Comparison of ENCODE assay signal across 16 cellular contexts in genomic region chr3:186053954-186054353, GRCh38. TPM values are rescaled to one million over a fixed set of nuclear protein-coding genes. Genes with fewer than 3 reads are reported as not detected.
DNase-seq lines count a peak whose midpoint lies in the region; ATAC-seq, FAIRE-seq and TF ChIP-seq lines count a peak whose summit lies in the region.
"Had no signal": no experiment of that assay in that cellular context is flagged by ENCODE, and none has a peak within 500 bp of the region (broad histone marks: within the 10 kb centered on the region; RNA-seq: fewer than 3 reads in every experiment).

No MANE protein-coding gene starts in this region.

- H2AFZ ChIP-seq in neuronal stem cell (ENCODE audit: low read length): no peak overlapping the region

- no peak overlapping the region for H4K91ac ChIP-seq in neuronal stem cell (ENCODE audit: low read depth, low read length, poor library complexity)

- no peak overlapping the region for H3K4me2 ChIP-seq in neuronal stem cell (ENCODE audit: insufficient read depth, low read length, poor library complexity, severe bottlenecking)

- FAIRE-seq in D721Med (lab: Jason Lieb, UNC): no peak

- H2BK12ac ChIP-seq in neuronal stem cell (ENCODE audit: low read length): no peak overlapping the region

- POLR2A ChIA-PET in WTC11 (lab: Charles Lee): no interaction called here

- no peak overlapping the region for H3K18ac ChIP-seq in neuronal stem cell (ENCODE audit: low read length)

- peaks cover 0 to 3% of the 10 kb centered on the region in 2 donors for H3K4me1 ChIP-seq in neuronal stem cell (ENCODE audit: control insufficient read depth in 2 of 2, insufficient read depth in 1 of 2, low read depth in 1 of 2, low read length in 2 of 2)

- no peak overlapping the region for H3K9ac ChIP-seq in neuronal stem cell (ENCODE audit: low read depth, low read length, poor library complexity)

- H3K9me3 Mint-ChIP-seq in WTC11 (no peaks in the 10 kb centered on the region), glutamatergic neuron (ENCODE audit: unreplicated experiment) (peaks cover 5% of the 10 kb centered on the region)

- H3K4me1 Mint-ChIP-seq in WTC11 (peaks cover 21% of the 10 kb centered on the region), glutamatergic neuron (ENCODE audit: low read depth, unreplicated experiment) (peaks cover 39% of the 10 kb centered on the region)

- DNase-seq in NCI-H1417 (lab: John Stamatoyannopoulos, UW) (peak in 2 of 3 experiments; percentile 27 to 46), NCI-H1417 treated with DMSO at 0.1 percent for 48 hours (lab: John Stamatoyannopoulos, UW) (no peak), WTC11 (ENCODE audit: low spot score) (no peak), glutamatergic neuron (peak; percentile 66), retina (peak; percentile 36), D721Med (ENCODE audit: insufficient read length, low spot score) (no peak), neuronal stem cell (ENCODE audit: low spot score) (no peak)
- DNase-seq: activated CD4-positive, CD25-positive, alpha-beta regulatory T cell; COR-L47; SW 1271 had no signal

- H3K9me3 ChIP-seq in neuronal stem cell (replicated peaks in 1 of 2; ENCODE audit: control insufficient read depth in 2 of 2, insufficient read depth in 1 of 2, low read depth in 1 of 2, low read length in 2 of 2): no peaks in the 10 kb centered on the region

- H2BK120ac ChIP-seq in neuronal stem cell (ENCODE audit: low read depth, low read length): no peak overlapping the region

- H3K27me3 ChIP-seq in neuronal stem cell (ENCODE audit: control insufficient read depth in 3 of 3, insufficient read depth in 3 of 3, low read depth in 1 of 3, low read length in 3 of 3): no peaks in the 10 kb centered on the region

- WGBS in neuronal stem cell (ENCODE audit: extremely low coverage in 2 of 2, insufficient read length in 2 of 2, insufficient replicate concordance in 1 of 2), 2 donors: no CpG with 5 or more reads among the region's 7 CpGs

- H3K36me3 ChIP-seq in neuronal stem cell (replicated peaks in 1 of 2; ENCODE audit: control insufficient read depth in 2 of 2, insufficient read depth in 2 of 2, low read length in 2 of 2): peaks cover 45 to 97% of the 10 kb centered on the region in 2 donors

- H2AK5ac ChIP-seq in neuronal stem cell (ENCODE audit: low read depth, low read length): no peak overlapping the region

- H3K4me3 ChIP-seq in neuronal stem cell (ENCODE audit: low read length in 2 of 2): no peak overlapping the region
- H3K4me3 ChIP-seq: lung had no signal

- no peaks in the 10 kb centered on the region for H3K79me1 ChIP-seq in neuronal stem cell (ENCODE audit: low read depth, low read length)

- H3K27me3 Mint-ChIP-seq in WTC11 (ENCODE audit: low read depth) (no peaks in the 10 kb centered on the region), glutamatergic neuron (ENCODE audit: unreplicated experiment) (no peaks in the 10 kb centered on the region)

- no peak overlapping the region for H3K27ac ChIP-seq in neuronal stem cell (replicated peaks; ENCODE audit: low read length)
- H3K27ac ChIP-seq: 22Rv1, epithelial cell of prostate had no signal

- no peak overlapping the region for H3K23ac ChIP-seq in neuronal stem cell (ENCODE audit: low read depth, low read length, poor library complexity)

- TF ChIP-seq CTCF in WTC11 (IDR thresholded peaks at IDR 0.05): no peak
- no peak for TF ChIP-seq CTCF in glutamatergic neuron (IDR thresholded peaks at IDR 0.05; ENCODE audit: partially characterized antibody, unreplicated experiment)
- no peak for TF ChIP-seq CTCF in D721Med (IDR thresholded peaks at IDR 0.05; ENCODE audit: insufficient read depth, missing control alignments)

- H2BK5ac ChIP-seq in neuronal stem cell (ENCODE audit: low read length): no peak overlapping the region

- no peak overlapping the region for H2BK15ac ChIP-seq in neuronal stem cell (ENCODE audit: low read length)

- no peak overlapping the region for H3K14ac ChIP-seq in neuronal stem cell (ENCODE audit: low read length)

- H3K4ac ChIP-seq in neuronal stem cell (ENCODE audit: low read length): no peak overlapping the region

- peaks cover 53% of the 10 kb centered on the region for H3K36me3 Mint-ChIP-seq in WTC11
- no peaks in the 10 kb centered on the region for H3K36me3 Mint-ChIP-seq in glutamatergic neuron (ENCODE audit: unreplicated experiment)

- H3K27ac Mint-ChIP-seq in WTC11: peak overlapping the region; percentile 47
- peak overlapping the region; percentile 86 for H3K27ac Mint-ChIP-seq in glutamatergic neuron (ENCODE audit: unreplicated experiment)
- H3K27ac Mint-ChIP-seq: activated naive CD8-positive, alpha-beta T cell had no signal

- H4K8ac ChIP-seq in neuronal stem cell (ENCODE audit: low read depth, low read length): no peak overlapping the region

- ATAC-seq in WTC11: no peak
- no peak for ATAC-seq in esophagus mucosa
- ATAC-seq: Panc1 had no signal

- H3K4me3 Mint-ChIP-seq in WTC11 (no peak overlapping the region), glutamatergic neuron (ENCODE audit: unreplicated experiment) (peak overlapping the region; percentile 46)
- H3K4me3 Mint-ChIP-seq: activated naive CD8-positive, alpha-beta T cell had no signal

- CTCF ChIA-PET in WTC11 (lab: Charles Lee): interaction anchor here (1.3 to 1.7 kb wide), 3 partner anchors 51 to 188 kb away, joined by 3 to 8 read pairs (median 5); no protein-coding TSS in a partner anchor

TF ChIP-seq in WTC11, 78 proteins besides CTCF, POLR2A, EP300 and RAD21:
- TF ChIP-seq, protein P1, sequence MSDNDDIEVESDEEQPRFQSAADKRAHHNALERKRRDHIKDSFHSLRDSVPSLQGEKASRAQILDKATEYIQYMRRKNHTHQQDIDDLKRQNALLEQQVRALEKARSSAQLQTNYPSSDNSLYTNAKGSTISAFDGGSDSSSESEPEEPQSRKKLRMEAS (CRISPR knock-in tag; IDR thresholded peaks at IDR 0.05): no peak
- TF ChIP-seq CDX4 (CRISPR knock-in tag; IDR thresholded peaks at IDR 0.05; ENCODE audit: borderline replicate concordance): no peak

RNA-seq across cellular contexts. Expression of gene ETV5, which starts 54.9 kb away (rescaled TPM):
- total RNA-seq in WTC11 (2021): 52.9 to 71.3 TPM (median 62.1 TPM) in 3 replicates
- total RNA-seq in glutamatergic neuron (ENCODE audit: unreplicated experiment): 16.9 TPM
- 4.3 TPM for total RNA-seq in esophagus mucosa
- polyA plus RNA-seq in neuronal stem cell (2013, experiment 1 of 2): 60.7 TPM
- 60.9 TPM for polyA plus RNA-seq in neuronal stem cell (2013, experiment 2 of 2)

Comparison
In these comparisons a context has a peak if more than half of its experiments do, and no peak if none do; other contexts are left out.
1. DNase-seq: peak in NCI-H1417 (2 of 3), glutamatergic neuron (single experiment) and retina (single experiment); none in NCI-H1417 treated with DMSO at 0.1 percent for 48 hours (single experiment), WTC11 (single experiment), D721Med (single experiment) and neuronal stem cell (single experiment).